21 cellular contexts compared by ENCODE assay signal in the genomic region with DNA sequence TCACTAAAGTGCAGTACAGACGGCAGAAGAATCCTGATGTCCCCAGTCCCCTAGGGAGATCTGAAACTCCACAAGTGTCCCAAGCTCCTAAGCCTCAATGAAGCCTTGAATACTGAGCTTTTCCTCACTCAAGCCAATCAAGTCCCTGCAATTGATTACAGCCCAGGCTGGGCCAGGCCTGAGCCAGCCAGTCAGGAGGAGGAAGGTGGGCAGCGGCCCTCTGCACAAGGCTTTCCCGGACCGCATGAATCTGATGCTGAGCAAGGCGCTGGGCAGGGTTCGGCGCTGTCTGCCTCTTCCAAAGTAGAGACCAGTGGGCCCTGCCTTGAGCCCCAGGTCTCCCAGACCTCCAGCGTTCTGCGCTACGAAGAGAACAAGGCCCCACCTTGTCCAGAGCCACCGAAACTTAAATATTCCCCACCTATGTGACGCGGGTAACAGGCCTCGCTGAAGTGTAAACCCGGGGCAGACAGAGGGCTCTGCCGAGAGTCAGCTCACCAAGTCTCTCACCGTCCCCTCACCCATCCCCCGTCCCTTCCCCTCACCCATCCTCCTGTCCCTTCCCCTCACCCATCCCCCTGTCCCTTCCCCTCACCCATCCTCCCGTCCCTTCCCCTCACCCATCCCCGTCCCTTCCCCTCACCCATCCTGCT.
"Had no signal": no experiment of that assay in that cellular context is flagged by ENCODE, and none has a peak within 500 bp of the region (broad histone marks: within the 10 kb centered on the region; RNA-seq: fewer than 3 reads in every experiment).

No MANE protein-coding gene starts in this region.

- H3K4me3 ChIP-seq: adrenal gland had no signal

- H3K36me3 Mint-ChIP-seq: activated naive CD8-positive, alpha-beta T cell treated with anti-CD3 and anti-CD28 coated beads, Interleukin-2, amount 10 ng/mL, durations not matched to agents 7 days and 5 days had no signal

- H3K27ac Mint-ChIP-seq: activated CD4-positive, alpha-beta memory T cell treated with anti-CD3 and anti-CD28 coated beads, Interleukin-2, amount 10 ng/mL, durations not matched to agents 7 days and 5 days; activated CD4-positive, alpha-beta T cell treated with anti-CD3 and anti-CD28 coated beads for 36 hours; activated T-cell treated with anti-CD3 and anti-CD28 coated beads, Interleukin-2, amount 50 U/mL, for 72 hours; activated T-helper 2 cell treated with anti-CD3 and anti-CD28 coated beads, Interferon-gamma antibody, Interleukin-2, Interleukin-4, amounts not matched to agents 10 μg/mL and 5 μg/mL and 100 μg/mL, durations not matched to agents 14 hours and 24 hours and 36 hours; T-helper 17 cell had no signal

- H3K9me3 Mint-ChIP-seq: activated CD4-positive, alpha-beta memory T cell treated with anti-CD3 and anti-CD28 coated beads, Interleukin-2, amount 10 ng/mL, durations not matched to agents 7 days and 5 days; activated naive CD8-positive, alpha-beta T cell treated with anti-CD3 and anti-CD28 coated beads, Interleukin-2, amount 10 ng/mL, durations not matched to agents 7 days and 5 days; activated T-cell treated with anti-CD3 and anti-CD28 coated beads, Interleukin-2, amount 50 U/mL, for 72 hours; activated T-helper 2 cell treated with anti-CD3 and anti-CD28 coated beads, Interferon-gamma antibody, Interleukin-2, Interleukin-4, amounts not matched to agents 10 μg/mL and 5 μg/mL and 100 μg/mL, durations not matched to agents 14 hours and 24 hours and 36 hours had no signal

- H3K9me3 ChIP-seq: adrenal gland had no signal

- H3K4me3 Mint-ChIP-seq: activated CD4-positive, alpha-beta memory T cell treated with anti-CD3 and anti-CD28 coated beads, Interleukin-2, amount 10 ng/mL, durations not matched to agents 7 days and 5 days; activated CD4-positive, alpha-beta T cell treated with anti-CD3 and anti-CD28 coated beads for 36 hours; activated naive CD8-positive, alpha-beta T cell treated with anti-CD3 and anti-CD28 coated beads, Interleukin-2, amount 10 ng/mL, durations not matched to agents 7 days and 5 days; activated T-cell treated with anti-CD3 and anti-CD28 coated beads, Interleukin-2, amount 50 U/mL, for 72 hours; T-helper 17 cell had no signal

- H3K4me1 ChIP-seq: adrenal gland had no signal

- H3K27me3 ChIP-seq: adrenal gland had no signal

- H3K4me1 Mint-ChIP-seq: activated CD4-positive, alpha-beta T cell treated with anti-CD3 and anti-CD28 coated beads for 36 hours; T-helper 17 cell had no signal

- ATAC-seq: activated CD4-positive, alpha-beta T cell treated with anti-CD3 and anti-CD28 coated beads for 36 hours; activated T-cell treated with anti-CD3 and anti-CD28 coated beads, Interleukin-2, amount 50 U/mL, for 72 hours; T-helper 17 cell had no signal

- H3K36me3 ChIP-seq: adrenal gland had no signal

- DNase-seq: activated CD4-positive, alpha-beta memory T cell treated with anti-CD3 and anti-CD28 coated beads, Interleukin-2, amount 10 ng/mL, durations not matched to agents 7 days and 5 days; activated CD4-positive, alpha-beta T cell treated with anti-CD3 and anti-CD28 coated beads for 36 hours; activated CD4-positive, alpha-beta T cell treated with anti-CD3 and anti-CD28 coated beads, Interleukin-2, amount 50 U/mL, for 1 hour; activated CD8-positive, alpha-beta memory T cell treated with anti-CD3 and anti-CD28 coated beads, Interleukin-2, amount 50 U/mL, for 4 hours; activated naive CD4-positive, alpha-beta T cell treated with anti-CD3 and anti-CD28 coated beads, Interleukin-2, amount 50 U/mL, for 16 hours; activated naive CD8-positive, alpha-beta T cell treated with anti-CD3 and anti-CD28 coated beads, Interleukin-2, amount 10 ng/mL, durations not matched to agents 7 days and 5 days; activated T-cell treated with anti-CD3 and anti-CD28 coated beads, Interleukin-2, amount 50 U/mL, for 72 hours; adrenal gland; anterior cingulate cortex; Kasumi-1; KBM-7; NCI-H146; NCI-H187 treated with DMSO at 0.1 percent for 48 hours; NCI-H2081 treated with DMSO at 0.1 percent for 48 hours; NCI-H2171; NCI-H226; NCI-H526; NCI-H774; SIG-M5; T-helper 17 cell had no signal
